In genomic region chr7:29915481-29916215, GRCh38 we compare ENCODE assay signal across 13 cellular contexts.
DNase-seq lines count a peak whose midpoint lies in the region; ATAC-seq and TF ChIP-seq lines count a peak whose summit lies in the region.
"Had no signal": no experiment of that assay in that cellular context is flagged by ENCODE, and none has a peak within 500 bp of the region (broad histone marks: within the 10 kb centered on the region; RNA-seq: fewer than 3 reads in every experiment).

No MANE protein-coding gene starts in this region.

- peak; percentile 21 for DNase-seq in DMS 273 treated with DMSO at 0.1 percent for 48 hours (lab: John Stamatoyannopoulos, UW)
- DNase-seq in NCI-H1092 (lab: John Stamatoyannopoulos, UW) = peak; percentile 12
- no peak for DNase-seq in endothelial cell (ENCODE audit: low spot score)
- peak; percentile 27 for DNase-seq in occipital lobe (lab: John Stamatoyannopoulos, UW)
- no peak for DNase-seq in NK-92 treated with Interleukin-12 subunit alpha and Interleukin-12 subunit beta, amount 100 ng/mL, for 24 hours (lab: John Stamatoyannopoulos, UW)
- no peak for DNase-seq in AG20443 (ENCODE audit: low spot score)
- DNase-seq in hepatic stellate cell (ENCODE audit: low spot score) = no peak
- DNase-seq: activated CD4-positive, alpha-beta T cell treated with anti-CD3 and anti-CD28 coated beads, Interleukin-2, amount 10 ng/mL, durations not matched to agents 7 days and 5 days; left ventricle myocardium superior; NCI-H146; T-cell had no signal

- no peak for TF ChIP-seq CTCF in endothelial cell (IDR thresholded peaks at IDR 0.05; ENCODE audit: unreplicated experiment)

- ATAC-seq in HG03095 (IDR thresholded peaks at IDR 0.05; ENCODE audit: unreplicated experiment) = no peak
- ATAC-seq: left ventricle myocardium superior, T-cell had no signal

- no peak overlapping the region for H3K4me3 Mint-ChIP-seq in endothelial cell (ENCODE audit: unreplicated experiment)
- H3K4me3 Mint-ChIP-seq: activated CD4-positive, alpha-beta T cell treated with anti-CD3 and anti-CD28 coated beads, Interleukin-2, amount 10 ng/mL, durations not matched to agents 7 days and 5 days; T-cell had no signal

- peaks cover 1% of the 10 kb centered on the region for H3K27me3 Mint-ChIP-seq in endothelial cell (ENCODE audit: unreplicated experiment)

- no peaks in the 10 kb centered on the region for H3K9me3 Mint-ChIP-seq in endothelial cell (ENCODE audit: unreplicated experiment)
- H3K9me3 Mint-ChIP-seq: activated CD4-positive, alpha-beta T cell treated with anti-CD3 and anti-CD28 coated beads, Interleukin-2, amount 10 ng/mL, durations not matched to agents 7 days and 5 days; activated T-helper 2 cell treated with anti-CD3 and anti-CD28 coated beads, Interferon-gamma antibody, Interleukin-2, Interleukin-4, amounts not matched to agents 10 μg/mL and 5 μg/mL and 100 μg/mL, durations not matched to agents 14 hours and 24 hours and 36 hours; T-cell had no signal

- no peaks in the 10 kb centered on the region for H3K36me3 Mint-ChIP-seq in endothelial cell (ENCODE audit: low read depth, unreplicated experiment)
- H3K36me3 Mint-ChIP-seq: T-cell had no signal

- peaks cover 13% of the 10 kb centered on the region for H3K4me1 Mint-ChIP-seq in endothelial cell (ENCODE audit: unreplicated experiment)
- H3K4me1 Mint-ChIP-seq: activated CD4-positive, alpha-beta T cell treated with anti-CD3 and anti-CD28 coated beads, Interleukin-2, amount 10 ng/mL, durations not matched to agents 7 days and 5 days; T-cell had no signal

- H3K27ac Mint-ChIP-seq in endothelial cell (ENCODE audit: unreplicated experiment) = peak overlapping the region; percentile 81
- H3K27ac Mint-ChIP-seq: activated CD4-positive, alpha-beta T cell treated with anti-CD3 and anti-CD28 coated beads, Interleukin-2, amount 10 ng/mL, durations not matched to agents 7 days and 5 days; activated T-helper 2 cell treated with anti-CD3 and anti-CD28 coated beads, Interferon-gamma antibody, Interleukin-2, Interleukin-4, amounts not matched to agents 10 μg/mL and 5 μg/mL and 100 μg/mL, durations not matched to agents 14 hours and 24 hours and 36 hours; T-cell had no signal

Comparison
In these comparisons a context has a peak if more than half of its experiments do, and no peak if none do; other contexts are left out.
1. DNase-seq: peak in DMS 273 treated with DMSO at 0.1 percent for 48 hours (single experiment), NCI-H1092 (single experiment) and occipital lobe (single experiment); none in endothelial cell (single experiment), NK-92 treated with Interleukin-12 subunit alpha and Interleukin-12 subunit beta, amount 100 ng/mL, for 24 hours (single experiment), AG20443 (single experiment) and hepatic stellate cell (single experiment).